Comparison of ENCODE assay signal across 1 cellular context in genomic region chr3:57555738-57556458, GRCh38.
TF ChIP-seq lines count a peak whose summit lies in the region.

TSS of gene PDE12 (plus strand) at chr3:57556274. CDS start at chr3:57556380, 106 bp downstream.

TF ChIP-seq in SK-N-SH treated with all-trans-retinoic acid at 6 μM for 48 hours, 23 proteins besides CTCF, POLR2A, EP300 and RAD21 (continued from another document):
- TF ChIP-seq ZC3H10 (CRISPR knock-in tag; IDR thresholded peaks at IDR 0.05): no peak
